12 cellular contexts compared by ENCODE assay signal in the genomic region with DNA sequence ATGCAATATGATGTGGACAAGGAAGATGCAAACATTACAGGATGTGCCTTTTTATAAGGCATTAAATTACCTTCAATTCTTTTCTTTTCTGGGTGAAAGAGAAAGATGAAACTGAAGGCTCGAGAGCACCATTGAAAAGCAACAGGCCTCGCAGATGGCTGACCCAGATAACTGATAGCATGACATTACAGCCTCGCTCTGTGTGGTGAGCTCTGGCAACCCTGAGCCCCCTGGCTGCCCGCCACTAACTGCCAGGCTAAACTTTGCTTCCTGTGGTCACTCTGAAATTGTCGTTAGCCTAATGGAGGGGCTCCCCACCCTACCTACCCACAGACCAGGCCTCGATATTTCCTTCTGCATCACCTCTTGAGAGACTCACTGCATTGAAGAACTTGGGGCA.
"Had no signal": no experiment of that assay in that cellular context is flagged by ENCODE, and none has a peak within 500 bp of the region (broad histone marks: within the 10 kb centered on the region; RNA-seq: fewer than 3 reads in every experiment).

No MANE protein-coding gene starts in this region.

- ATAC-seq: activated CD4-positive, CD25-positive, alpha-beta regulatory T cell treated with anti-CD3 and anti-CD28 coated beads, Interleukin-2, amount 50 U/mL, for 24 hours; left lobe of liver; naive thymus-derived CD8-positive, alpha-beta T cell had no signal

- DNase-seq: activated gamma-delta T cell treated with Interleukin-2 at 50 U/mL for 16 hours; activated T-cell treated with anti-CD3 and anti-CD28 coated beads, Interleukin-2, amount 50 U/mL, for 1 hour; esophagus squamous epithelium; foreskin fibroblast; mammary epithelial cell; naive thymus-derived CD8-positive, alpha-beta T cell; tibial artery had no signal

- FAIRE-seq: bronchial epithelial cell, endometrium, islet of Langerhans had no signal
